7 cellular contexts compared by ENCODE assay signal in the genomic region with DNA sequence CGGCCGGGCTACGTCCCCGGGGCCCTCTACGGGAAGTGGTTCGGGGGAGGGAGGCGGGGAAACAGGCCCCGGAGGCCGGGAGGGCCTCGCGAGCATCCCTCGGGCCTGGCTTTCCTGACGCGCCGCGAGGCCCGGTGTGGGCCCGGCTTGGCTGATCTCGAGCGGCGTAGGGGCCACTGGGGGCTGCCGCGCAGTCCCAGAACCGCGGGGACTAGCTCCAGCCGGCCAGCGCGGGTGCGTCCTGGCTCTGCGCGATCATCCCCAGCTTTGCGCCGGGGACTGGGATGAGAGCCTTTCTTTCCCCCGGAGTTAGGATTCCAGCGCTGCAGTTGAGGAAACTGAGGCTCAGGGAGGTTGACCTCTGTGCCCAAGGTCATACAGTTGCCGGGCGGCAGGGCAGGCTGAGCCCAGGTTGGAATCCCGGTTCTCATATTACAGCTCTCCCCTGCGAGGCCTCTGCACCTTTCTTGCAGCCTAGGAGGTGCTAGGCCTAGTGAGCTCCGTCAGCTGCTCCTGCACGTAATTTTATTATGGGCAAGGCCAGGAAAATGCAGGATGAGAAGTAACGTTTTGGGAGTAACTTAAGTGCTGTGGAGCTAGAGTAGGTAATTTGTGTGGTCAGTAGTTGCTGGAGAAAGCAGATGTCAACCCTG. TPM values are rescaled to one million over a fixed set of nuclear protein-coding genes. Genes with fewer than 3 reads are reported as not detected.
DNase-seq lines count a peak whose midpoint lies in the region; ATAC-seq and TF ChIP-seq lines count a peak whose summit lies in the region.

No MANE protein-coding gene starts in this region.

- H3K27me3 Mint-ChIP-seq in T-cell, result no peaks in the 10 kb centered on the region
- H3K27me3 Mint-ChIP-seq in natural killer cell (ENCODE audit: low read depth in 2 of 2), result no peaks in the 10 kb centered on the region

- H3K9me3 Mint-ChIP-seq in T-cell (no peaks in the 10 kb centered on the region), natural killer cell (no peaks in the 10 kb centered on the region)

- POLR2A ChIA-PET in T-cell (lab: Charles Lee), result interaction anchor here (0.5 to 1.5 kb wide), 6 partner anchors 8 to 1181 kb away, joined by 3 to 7 read pairs (median 4); no protein-coding TSS in a partner anchor

- DNase-seq in HL-60 (ENCODE audit: low read depth in 1 of 2, low spot score in 1 of 2), result no peak
- DNase-seq in T-cell, result peak in 4 of 34 experiments; percentile 18 to 26 (median 20)
- DNase-seq in erythroblast (lab: John Stamatoyannopoulos, UW), result peak; percentile 44
- no peak for DNase-seq in natural killer cell
- DNase-seq in effector CD4-positive, alpha-beta T cell, result no peak

- peak overlapping the region; percentile 65 for H3K4me3 ChIP-seq in HL-60 (replicated peaks; ENCODE audit: insufficient read depth, low read length)

- peak; percentile 10 for ATAC-seq in GM18511 (IDR thresholded peaks at IDR 0.05; ENCODE audit: unreplicated experiment)
- peak in 3 of 4 experiments; percentile 45 to 68 (median 63) for ATAC-seq in T-cell (replicated peaks in 1 of 4)
- ATAC-seq in natural killer cell, result peak in 1 of 3 donors; percentile 53
- no peak for ATAC-seq in GM18502 (IDR thresholded peaks at IDR 0.05; ENCODE audit: poor library complexity, unreplicated experiment)

- H3K27ac Mint-ChIP-seq in T-cell (peak overlapping the region; percentile 77 to 91), natural killer cell (peak overlapping the region; percentile 93 to 94)

- CTCF ChIA-PET in T-cell (lab: Charles Lee), result interaction anchor here (0.5 to 2.4 kb wide), 13 partner anchors 11 to 704 kb away, joined by 3 to 13 read pairs (median 4); a partner anchor contains a TSS

- H3K4me3 Mint-ChIP-seq in T-cell (peak overlapping the region; percentile 87 to 96 (median 89)), natural killer cell (peak overlapping the region; percentile 95)

- no peak for TF ChIP-seq POLR2A in erythroblast (IDR thresholded peaks at IDR 0.05; ENCODE audit: low read length)

- H3K36me3 Mint-ChIP-seq in T-cell (no peaks in the 10 kb centered on the region), natural killer cell (no peaks in the 10 kb centered on the region)

- peaks cover 60 to 83% (median 74%) of the 10 kb centered on the region in 3 donors for H3K4me1 Mint-ChIP-seq in T-cell
- peaks cover 64 to 65% of the 10 kb centered on the region in 2 donors for H3K4me1 Mint-ChIP-seq in natural killer cell

- TF ChIP-seq CTCF in HL-60 (IDR thresholded peaks at IDR 0.05; ENCODE audit: insufficient read depth, low read length) (no peak), natural killer cell (IDR thresholded peaks at IDR 0.05) (no peak)

- H3K27me3 ChIP-seq in HL-60 (ENCODE audit: insufficient read depth, poor library complexity, severe bottlenecking), result no peaks in the 10 kb centered on the region

- H3K27ac ChIP-seq in HL-60 (replicated peaks), result no peak overlapping the region

- intact Hi-C loops in natural killer cell (cut with micrococcal nuclease), result loop anchor here (1.0 to 5.0 kb wide), 2 partner anchors 28 to 55 kb away; no protein-coding TSS in a partner anchor

RNA-seq across cellular contexts. Expression of a gene that starts 0.5 kb away (rescaled TPM):
- total RNA-seq in T-cell (100 to 1,000 TPM in 2 of 5 donors, 10 to 100 TPM in 3; 67.1 to 102 (median 88.0) TPM), natural killer cell (100 to 1,000 TPM in 2 of 3 donors, 10 to 100 TPM in 1; 95.0 to 122 (median 118) TPM)

Comparison
In these comparisons a context has a peak if more than half of its experiments do, and no peak if none do; other contexts are left out.
1. DNase-seq: peak in erythroblast (2 of 2); none in HL-60 (0 of 2), natural killer cell (single experiment) and effector CD4-positive, alpha-beta T cell (single experiment).